10 cellular contexts compared by ENCODE assay signal in genomic region chr9:120578614-120579013, GRCh38. TPM values are rescaled to one million over a fixed set of nuclear protein-coding genes. Genes with fewer than 3 reads are reported as not detected.
A peak's percentile ranks its signal among the peaks of the same experiment; 100 is the strongest.
DNase-seq lines count a peak whose midpoint lies in the region; ATAC-seq, FAIRE-seq and TF ChIP-seq lines count a peak whose summit lies in the region.
"Had no signal": no experiment of that assay in that cellular context is flagged by ENCODE, and none has a peak within 500 bp of the region (broad histone marks: within the 10 kb centered on the region; RNA-seq: fewer than 3 reads in every experiment).

No MANE protein-coding gene starts in this region.

- RAD21 ChIA-PET in GM12878 (lab: Charles Lee; ENCODE audit: unreplicated experiment): no interaction called here

- no peak for TF ChIP-seq POLR2A in GM12878 (IDR thresholded peaks at IDR 0.05; ENCODE audit: low read depth, low read length)
- no peak for TF ChIP-seq POLR2A in uterus (IDR thresholded peaks at IDR 0.05)

- SMC1A ChIA-PET in GM12878 (lab: Charles Lee; ENCODE audit: uncharacterized antibody, unreplicated experiment): no interaction called here

- WGBS in GM12878 (ENCODE audit: insufficient coverage, insufficient replicate concordance, low lambda C conversion rate, missing lambda C conversion rate): 99% methylated on average over 8 of the region's 8 CpGs

- peak; percentile 60 for DNase-seq in DMS79 treated with DMSO at 0.1 percent for 48 hours (lab: John Stamatoyannopoulos, UW)
- DNase-seq in NCI-H146 treated with DMSO at 0.1 percent for 48 hours (lab: John Stamatoyannopoulos, UW; ENCODE audit: unreplicated experiment): peak; percentile 4
- DNase-seq in GM12878 (ENCODE audit: low read depth, low spot score): no peak
- no peak for DNase-seq in natural killer cell
- no peak for DNase-seq in stimulated activated CD4-positive, alpha-beta T cell treated with anti-CD3 and anti-CD28 coated beads, Interleukin-1b, Interleukin-23, amount 100 ng/mL, for 48 hours
- DNase-seq in effector CD8-positive, alpha-beta T cell (lab: John Stamatoyannopoulos, UW): no peak
- no peak for DNase-seq in uterus
- DNase-seq: activated CD8-positive, alpha-beta memory T cell treated with anti-CD3 and anti-CD28 coated beads, Interleukin-2, amount 50 U/mL, for 48 hours had no signal

- POLR2A ChIA-PET in GM12878 (lab: Charles Lee): no interaction called here

- no peak overlapping the region for H2AFZ ChIP-seq in GM12878 (ENCODE audit: control insufficient read depth, low read depth, low read length)

- TF ChIP-seq CTCF in GM12878 (IDR thresholded peaks at IDR 0.05 in 2 of 3, conservative IDR thresholded peaks at IDR 0.05 in 1 of 3; ENCODE audit: control insufficient read depth in 2 of 3, extremely low read depth in 1 of 3, insufficient read depth in 1 of 3, low read depth in 3 of 3, low read length in 3 of 3) (no peak), natural killer cell (IDR thresholded peaks at IDR 0.05) (no peak), uterus (IDR thresholded peaks at IDR 0.05) (no peak)

- H3K9me3 Mint-ChIP-seq in natural killer cell: no peaks in the 10 kb centered on the region

- peak overlapping the region; percentile 96 for H3K4me3 Mint-ChIP-seq in natural killer cell

- no TSS peak for BruUV-seq in GM12878 (replicated peaks; lab: Mats Ljungman, UMichigan)

- H3K9me3 ChIP-seq in GM12878 (replicated peaks; ENCODE audit: control insufficient read depth, insufficient read depth, low read length) (no peaks in the 10 kb centered on the region), uterus (no peaks in the 10 kb centered on the region)

- CTCF ChIA-PET in GM12878 (lab: Yijun Ruan, JAX): no interaction called here

- TF ChIP-seq RAD21 in GM12878 (IDR thresholded peaks at IDR 0.05; ENCODE audit: insufficient read depth, low read depth, low read length): no peak

- peaks cover 43% of the 10 kb centered on the region for H3K79me2 ChIP-seq in GM12878 (ENCODE audit: control insufficient read depth, insufficient read depth, low read length)

- in situ Hi-C loops in GM12878 (cut with MboI): no loop called here

- H3K36me3 Mint-ChIP-seq in natural killer cell: no peaks in the 10 kb centered on the region

- H3K4me1 Mint-ChIP-seq in natural killer cell: peaks cover 24 to 46% of the 10 kb centered on the region in 2 donors

- no peak for FAIRE-seq in GM12878 (lab: Jason Lieb, UNC)
- FAIRE-seq: GM19239 had no signal

- ATAC-seq in GM12878: no peak
- no peak for ATAC-seq in natural killer cell
- no peak for ATAC-seq in GM21825 (IDR thresholded peaks at IDR 0.05; ENCODE audit: unreplicated experiment)

- intact Hi-C loops in GM12878 (cut with micrococcal nuclease; ENCODE audit: unreplicated experiment): no loop called here
- intact Hi-C loops in natural killer cell (cut with micrococcal nuclease): no loop called here
- intact Hi-C loops in uterus (cut with DNase I; ENCODE audit: low total_unique reads): loop anchor here (5.0 kb wide), 1 partner anchor 1514 kb away; the partner anchor contains the start of gene TTLL11

- H3K27ac ChIP-seq in GM12878 (ENCODE audit: control insufficient read depth, insufficient read depth) (no peak overlapping the region; the same call in 1 of the 2 replicates), uterus (no peak overlapping the region)

- H3K4me3 ChIP-seq in GM12878 (peak overlapping the region; percentile 89), uterus (no peak overlapping the region)

- H3K27me3 Mint-ChIP-seq in natural killer cell (ENCODE audit: low read depth in 2 of 2): no peaks in the 10 kb centered on the region

- H3K27me3 ChIP-seq in GM12878 (replicated peaks in 1 of 2; ENCODE audit: control insufficient read depth in 2 of 2, insufficient read depth in 2 of 2, low read length in 1 of 2) (no peaks in the 10 kb centered on the region), uterus (no peaks in the 10 kb centered on the region)

- peaks cover 18% of the 10 kb centered on the region for H3K4me1 ChIP-seq in GM12878 (ENCODE audit: control insufficient read depth, insufficient read depth, low read length)
- no peaks in the 10 kb centered on the region for H3K4me1 ChIP-seq in uterus

- H3K36me3 ChIP-seq in GM12878 (ENCODE audit: control insufficient read depth in 2 of 2, insufficient read depth in 2 of 2, low read length in 1 of 2): no peaks in the 10 kb centered on the region
- H3K36me3 ChIP-seq in uterus: no peaks in the 10 kb centered on the region

- no peaks in the 10 kb centered on the region for H4K20me1 ChIP-seq in GM12878 (ENCODE audit: control insufficient read depth, insufficient read depth)

- H3K27ac Mint-ChIP-seq in natural killer cell: peak overlapping the region; percentile 92 to 95

- no peak for TF ChIP-seq EP300 in GM12878 (IDR thresholded peaks at IDR 0.05; ENCODE audit: borderline replicate concordance in 1 of 2, control insufficient read depth in 1 of 2, low read depth in 2 of 2, low read length in 2 of 2)

- H3K9ac ChIP-seq in GM12878 (ENCODE audit: control insufficient read depth, insufficient read depth, low read length): peak overlapping the region; percentile 92

- peak overlapping the region; percentile 99 for H3K4me2 ChIP-seq in GM12878 (ENCODE audit: control insufficient read depth, insufficient read depth)

TF ChIP-seq in GM12878, 131 proteins besides CTCF, POLR2A, EP300 and RAD21 (continues in another document):
- TF ChIP-seq SUPT20H (IDR thresholded peaks at IDR 0.05; ENCODE audit: borderline replicate concordance, control insufficient read depth, low read depth, low read length) (no peak), CBFB (IDR thresholded peaks at IDR 0.05; ENCODE audit: low read depth) (no peak), E2F4 (IDR thresholded peaks at IDR 0.05; ENCODE audit: low read depth, low read length) (no peak), SUZ12 (IDR thresholded peaks at IDR 0.05; ENCODE audit: unreplicated experiment) (no peak), CEBPZ (IDR thresholded peaks at IDR 0.05; ENCODE audit: low read depth, low read length) (no peak), PAX8 (IDR thresholded peaks at IDR 0.05) (no peak), ZNF207 (IDR thresholded peaks at IDR 0.05; ENCODE audit: borderline replicate concordance) (no peak)

RNA-seq across cellular contexts. Expression of gene CDK5RAP2, which starts 1.4 kb away (rescaled TPM):
- 128 and 132 TPM in 2 replicates for total RNA-seq in GM12878 (2013; cell fraction: nucleolus; rRNA removed)
- 29.6 and 36.5 TPM in 2 replicates for total RNA-seq in GM12878 (2014; rRNA removed)
- 35.8 and 36.2 TPM in 2 replicates for total RNA-seq in GM12878 (2014; rRNA removed; fragmentation: Illumina TruSeq; extraction: Trizol)
- total RNA-seq in GM12878 (2021): 52.5 and 53.5 TPM in 2 replicates
- 20.3 TPM for polyA plus RNA-seq in GM12878 (2011; ENCODE audit: low read depth)
- 28.5 and 32.1 TPM in 2 replicates for polyA plus RNA-seq in GM12878 (2011; rRNA removed)
- polyA plus RNA-seq in GM12878 (2011; cell fraction: cytosol; rRNA removed): 22.4 and 26.4 TPM in 2 replicates
- 93.8 and 104 TPM in 2 replicates for polyA plus RNA-seq in GM12878 (2011; cell fraction: nucleus; rRNA removed)
- polyA plus RNA-seq in GM12878 (2012): 26.6 and 28.9 TPM in 2 replicates
- 41.8 and 48.1 TPM in 2 replicates for polyA plus RNA-seq in GM12878 (2014; fragmentation: Illumina TruSeq; extraction: Trizol)
- 10 to 100 TPM; 16.2 to 16.8 TPM for polyA plus RNA-seq in GM12878 (2014; fragmentation: Nextera tagmentation; extraction: Ambion mirVana)
- 37.7 and 41.3 TPM in 2 replicates for polyA plus RNA-seq in GM12878 (2014; rRNA removed)
- 10 to 100 TPM; 27.4 to 32.9 TPM for polyA plus RNA-seq in GM12878 (2016; fragmentation: Nextera tagmentation; extraction: Ambion mirVana)
- 44.3 and 51.4 TPM in 2 replicates for polyA minus RNA-seq in GM12878 (2011; rRNA and poly(A)+ RNA removed)
- 14.0 and 16.8 TPM in 2 replicates for polyA minus RNA-seq in GM12878 (2011; cell fraction: cytosol; rRNA and poly(A)+ RNA removed)
- polyA minus RNA-seq in GM12878 (2011; cell fraction: nucleus; rRNA and poly(A)+ RNA removed): 62.7 and 97.2 TPM in 2 replicates
- 10 to 100 TPM; 81.5 to 95.7 (median 82.4) TPM for total RNA-seq in natural killer cell
- total RNA-seq in uterus: 10 to 100 TPM; 28.9 to 62.3 (median 40.0) TPM

Comparison
In these comparisons a context has a peak if more than half of its experiments do, and no peak if none do; other contexts are left out.
1. DNase-seq: peak in DMS79 treated with DMSO at 0.1 percent for 48 hours (single experiment) and NCI-H146 treated with DMSO at 0.1 percent for 48 hours (single experiment); none in GM12878 (single experiment), natural killer cell (single experiment), stimulated activated CD4-positive, alpha-beta T cell treated with anti-CD3 and anti-CD28 coated beads, Interleukin-1b, Interleukin-23, amount 100 ng/mL, for 48 hours (single experiment), effector CD8-positive, alpha-beta T cell (single experiment) and uterus (0 of 2).